ENCODE assay signal across 1 cellular context in genomic region chr16:86321491-86321890, GRCh38.
TF ChIP-seq lines count a peak whose summit lies in the region.

No MANE protein-coding gene starts in this region.

TF ChIP-seq in IMR-90, 13 proteins besides CTCF, POLR2A, EP300 and RAD21 (continued from another document):
- TF ChIP-seq, protein P1, sequence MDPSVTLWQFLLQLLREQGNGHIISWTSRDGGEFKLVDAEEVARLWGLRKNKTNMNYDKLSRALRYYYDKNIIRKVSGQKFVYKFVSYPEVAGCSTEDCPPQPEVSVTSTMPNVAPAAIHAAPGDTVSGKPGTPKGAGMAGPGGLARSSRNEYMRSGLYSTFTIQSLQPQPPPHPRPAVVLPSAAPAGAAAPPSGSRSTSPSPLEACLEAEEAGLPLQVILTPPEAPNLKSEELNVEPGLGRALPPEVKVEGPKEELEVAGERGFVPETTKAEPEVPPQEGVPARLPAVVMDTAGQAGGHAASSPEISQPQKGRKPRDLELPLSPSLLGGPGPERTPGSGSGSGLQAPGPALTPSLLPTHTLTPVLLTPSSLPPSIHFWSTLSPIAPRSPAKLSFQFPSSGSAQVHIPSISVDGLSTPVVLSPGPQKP (IDR thresholded peaks at IDR 0.05; ENCODE audit: borderline replicate concordance, low read depth, low read length) = no peak
- TF ChIP-seq MAFK (IDR thresholded peaks at IDR 0.05; ENCODE audit: low read depth, low read length) (no peak), CEBPB (IDR thresholded peaks at IDR 0.05; ENCODE audit: low read depth, low read length) (no peak), RFX5 (IDR thresholded peaks at IDR 0.05; ENCODE audit: low read depth, low read length) (no peak), CHD1 (IDR thresholded peaks at IDR 0.05; ENCODE audit: low read depth, low read length) (no peak), BHLHE40 (IDR thresholded peaks at IDR 0.05; ENCODE audit: low read depth, low read length) (no peak), USF2 (IDR thresholded peaks at IDR 0.05; ENCODE audit: low read depth, low read length) (no peak), SMC3 (IDR thresholded peaks at IDR 0.05; ENCODE audit: low read depth, low read length) (no peak), MXI1 (IDR thresholded peaks at IDR 0.05; ENCODE audit: borderline replicate concordance, low read depth, low read length) (no peak), MAZ (IDR thresholded peaks at IDR 0.05; ENCODE audit: borderline replicate concordance, low read depth, low read length) (no peak), NFE2L2 (IDR thresholded peaks at IDR 0.05; ENCODE audit: low read depth, low read length) (no peak), RCOR1 (IDR thresholded peaks at IDR 0.05; ENCODE audit: insufficient replicate concordance, low read length) (no peak)
